Comparison of ENCODE assay signal across 1 cellular context in the genomic region with DNA sequence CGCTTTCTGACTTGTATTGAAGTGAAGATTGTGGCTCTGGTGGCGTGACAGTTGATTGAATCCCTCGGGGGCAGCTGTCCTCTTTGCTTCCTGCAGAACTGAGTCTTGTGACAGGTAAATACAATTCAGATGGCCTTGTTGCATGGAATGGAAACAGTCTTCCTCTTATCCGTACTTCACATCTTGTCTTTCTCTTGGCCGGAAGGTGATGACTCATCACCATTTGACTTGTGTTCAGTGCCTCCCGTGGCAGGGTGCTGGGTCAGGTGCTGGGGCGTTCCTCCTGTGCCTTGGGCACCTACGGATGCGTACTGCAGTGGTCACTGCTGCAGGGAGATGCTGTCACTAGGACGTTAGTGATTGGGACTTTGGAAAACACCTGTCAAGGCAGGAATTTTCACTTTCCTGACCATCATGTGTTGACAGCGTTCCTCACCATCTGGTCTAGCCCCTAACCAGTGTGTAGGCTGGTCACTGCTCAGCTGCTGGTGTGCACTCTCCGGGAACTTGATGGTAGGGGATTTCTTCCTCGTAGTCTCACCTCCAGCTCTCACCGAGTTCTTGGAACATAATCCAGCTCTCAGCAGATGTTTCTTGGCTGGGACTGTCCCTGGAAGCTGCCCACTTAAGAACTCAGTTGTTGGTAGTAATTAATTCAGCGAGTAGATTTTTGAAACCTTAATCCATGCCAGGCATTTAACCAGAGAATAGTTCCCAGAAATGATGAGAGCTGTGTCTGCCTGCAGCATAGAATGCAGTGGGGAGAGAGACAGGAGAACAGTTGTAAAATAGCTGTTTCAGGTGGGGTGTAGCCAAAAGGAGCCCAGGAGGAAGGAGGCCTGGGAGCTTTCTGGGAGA.
TF ChIP-seq lines count a peak whose summit lies in the region.

No MANE protein-coding gene starts in this region.

TF ChIP-seq in K562, 482 proteins besides CTCF, POLR2A, EP300 and RAD21 (continued from another document and continues in another):
- TF ChIP-seq, protein P1, sequence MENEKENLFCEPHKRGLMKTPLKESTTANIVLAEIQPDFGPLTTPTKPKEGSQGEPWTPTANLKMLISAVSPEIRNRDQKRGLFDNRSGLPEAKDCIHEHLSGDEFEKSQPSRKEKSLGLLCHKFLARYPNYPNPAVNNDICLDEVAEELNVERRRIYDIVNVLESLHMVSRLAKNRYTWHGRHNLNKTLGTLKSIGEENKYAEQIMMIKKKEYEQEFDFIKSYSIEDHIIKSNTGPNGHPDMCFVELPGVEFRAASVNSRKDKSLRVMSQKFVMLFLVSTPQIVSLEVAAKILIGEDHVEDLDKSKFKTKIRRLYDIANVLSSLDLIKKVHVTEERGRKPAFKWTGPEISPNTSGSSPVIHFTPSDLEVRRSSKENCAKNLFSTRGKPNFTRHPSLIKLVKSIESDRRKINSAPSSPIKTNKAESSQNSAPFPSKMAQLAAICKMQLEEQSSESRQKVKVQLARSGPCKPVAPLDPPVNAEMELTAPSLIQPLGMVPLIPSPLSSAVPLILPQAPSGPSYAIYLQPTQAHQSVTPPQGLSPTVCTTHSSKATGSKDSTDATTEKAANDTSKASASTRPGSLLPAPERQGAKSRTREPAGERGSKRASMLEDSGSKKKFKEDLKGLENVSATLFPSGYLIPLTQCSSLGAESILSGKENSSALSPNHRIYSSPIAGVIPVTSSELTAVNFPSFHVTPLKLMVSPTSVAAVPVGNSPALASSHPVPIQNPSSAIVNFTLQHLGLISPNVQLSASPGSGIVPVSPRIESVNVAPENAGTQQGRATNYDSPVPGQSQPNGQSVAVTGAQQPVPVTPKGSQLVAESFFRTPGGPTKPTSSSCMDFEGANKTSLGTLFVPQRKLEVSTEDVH (IDR thresholded peaks at IDR 0.05; ENCODE audit: low read depth, partially characterized antibody), result peak; percentile 66
- peak; percentile 92 for TF ChIP-seq RNF2 (IDR thresholded peaks at IDR 0.05)
- TF ChIP-seq, protein P2, sequence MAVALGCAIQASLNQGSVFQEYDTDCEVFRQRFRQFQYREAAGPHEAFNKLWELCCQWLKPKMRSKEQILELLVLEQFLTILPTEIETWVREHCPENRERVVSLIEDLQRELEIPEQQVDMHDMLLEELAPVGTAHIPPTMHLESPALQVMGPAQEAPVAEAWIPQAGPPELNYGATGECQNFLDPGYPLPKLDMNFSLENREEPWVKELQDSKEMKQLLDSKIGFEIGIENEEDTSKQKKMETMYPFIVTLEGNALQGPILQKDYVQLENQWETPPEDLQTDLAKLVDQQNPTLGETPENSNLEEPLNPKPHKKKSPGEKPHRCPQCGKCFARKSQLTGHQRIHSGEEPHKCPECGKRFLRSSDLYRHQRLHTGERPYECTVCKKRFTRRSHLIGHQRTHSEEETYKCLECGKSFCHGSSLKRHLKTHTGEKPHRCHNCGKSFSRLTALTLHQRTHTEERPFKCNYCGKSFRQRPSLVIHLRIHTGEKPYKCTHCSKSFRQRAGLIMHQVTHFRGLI (CRISPR knock-in tag; IDR thresholded peaks at IDR 0.05), result no peak
- no peak for TF ChIP-seq SRSF1 (IDR thresholded peaks at IDR 0.05; ENCODE audit: low read depth, low read length)
- TF ChIP-seq, protein P3, sequence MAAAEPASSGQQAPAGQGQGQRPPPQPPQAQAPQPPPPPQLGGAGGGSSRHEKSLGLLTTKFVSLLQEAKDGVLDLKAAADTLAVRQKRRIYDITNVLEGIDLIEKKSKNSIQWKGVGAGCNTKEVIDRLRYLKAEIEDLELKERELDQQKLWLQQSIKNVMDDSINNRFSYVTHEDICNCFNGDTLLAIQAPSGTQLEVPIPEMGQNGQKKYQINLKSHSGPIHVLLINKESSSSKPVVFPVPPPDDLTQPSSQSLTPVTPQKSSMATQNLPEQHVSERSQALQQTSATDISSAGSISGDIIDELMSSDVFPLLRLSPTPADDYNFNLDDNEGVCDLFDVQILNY (CRISPR knock-in tag; IDR thresholded peaks at IDR 0.05), result no peak
- TF ChIP-seq DIDO1 (tag; IDR thresholded peaks at IDR 0.05; ENCODE audit: low read depth), result no peak
- no peak for TF ChIP-seq SREBF1 (IDR thresholded peaks at IDR 0.05; ENCODE audit: borderline replicate concordance, low read depth, low read length)
- no peak for TF ChIP-seq NR2C1 (IDR thresholded peaks at IDR 0.05)
- TF ChIP-seq NR2C1 (tag; IDR thresholded peaks at IDR 0.05), result peak; percentile 32; the same call in 1 of the 2 replicates
- TF ChIP-seq NONO (IDR thresholded peaks at IDR 0.05; ENCODE audit: low read depth in 2 of 2, low read length in 1 of 2), result no peak
- peak; percentile 65 for TF ChIP-seq SP1 (CRISPR knock-in tag; IDR thresholded peaks at IDR 0.05)
- TF ChIP-seq, protein P4, sequence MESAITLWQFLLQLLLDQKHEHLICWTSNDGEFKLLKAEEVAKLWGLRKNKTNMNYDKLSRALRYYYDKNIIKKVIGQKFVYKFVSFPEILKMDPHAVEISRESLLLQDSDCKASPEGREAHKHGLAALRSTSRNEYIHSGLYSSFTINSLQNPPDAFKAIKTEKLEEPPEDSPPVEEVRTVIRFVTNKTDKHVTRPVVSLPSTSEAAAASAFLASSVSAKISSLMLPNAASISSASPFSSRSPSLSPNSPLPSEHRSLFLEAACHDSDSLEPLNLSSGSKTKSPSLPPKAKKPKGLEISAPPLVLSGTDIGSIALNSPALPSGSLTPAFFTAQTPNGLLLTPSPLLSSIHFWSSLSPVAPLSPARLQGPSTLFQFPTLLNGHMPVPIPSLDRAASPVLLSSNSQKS (CRISPR knock-in tag; IDR thresholded peaks at IDR 0.05), result no peak
- TF ChIP-seq SRSF3 (IDR thresholded peaks at IDR 0.05; ENCODE audit: insufficient read depth, low read length), result no peak
- TF ChIP-seq CHCHD3 (CRISPR knock-in tag; IDR thresholded peaks at IDR 0.05), result no peak
- TF ChIP-seq TEAD2 (tag; IDR thresholded peaks at IDR 0.05), result no peak
- TF ChIP-seq CBX1 (IDR thresholded peaks at IDR 0.05; ENCODE audit: low read depth), result no peak
- TF ChIP-seq CBFA2T2 (conservative IDR thresholded peaks at IDR 0.05), result peak; percentile 91
- no peak for TF ChIP-seq ZNF445 (CRISPR knock-in tag; IDR thresholded peaks at IDR 0.05; ENCODE audit: low read depth)
- no peak; the same call in 1 of the 2 replicates for TF ChIP-seq MIER1 (IDR thresholded peaks at IDR 0.05; ENCODE audit: low read depth)
- TF ChIP-seq ZNF232 (CRISPR knock-in tag; IDR thresholded peaks at IDR 0.05), result no peak
- TF ChIP-seq ZNF717 (CRISPR knock-in tag; IDR thresholded peaks at IDR 0.05), result no peak
- TF ChIP-seq, protein P5, sequence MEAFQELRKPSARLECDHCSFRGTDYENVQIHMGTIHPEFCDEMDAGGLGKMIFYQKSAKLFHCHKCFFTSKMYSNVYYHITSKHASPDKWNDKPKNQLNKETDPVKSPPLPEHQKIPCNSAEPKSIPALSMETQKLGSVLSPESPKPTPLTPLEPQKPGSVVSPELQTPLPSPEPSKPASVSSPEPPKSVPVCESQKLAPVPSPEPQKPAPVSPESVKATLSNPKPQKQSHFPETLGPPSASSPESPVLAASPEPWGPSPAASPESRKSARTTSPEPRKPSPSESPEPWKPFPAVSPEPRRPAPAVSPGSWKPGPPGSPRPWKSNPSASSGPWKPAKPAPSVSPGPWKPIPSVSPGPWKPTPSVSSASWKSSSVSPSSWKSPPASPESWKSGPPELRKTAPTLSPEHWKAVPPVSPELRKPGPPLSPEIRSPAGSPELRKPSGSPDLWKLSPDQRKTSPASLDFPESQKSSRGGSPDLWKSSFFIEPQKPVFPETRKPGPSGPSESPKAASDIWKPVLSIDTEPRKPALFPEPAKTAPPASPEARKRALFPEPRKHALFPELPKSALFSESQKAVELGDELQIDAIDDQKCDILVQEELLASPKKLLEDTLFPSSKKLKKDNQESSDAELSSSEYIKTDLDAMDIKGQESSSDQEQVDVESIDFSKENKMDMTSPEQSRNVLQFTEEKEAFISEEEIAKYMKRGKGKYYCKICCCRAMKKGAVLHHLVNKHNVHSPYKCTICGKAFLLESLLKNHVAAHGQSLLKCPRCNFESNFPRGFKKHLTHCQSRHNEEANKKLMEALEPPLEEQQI (IDR thresholded peaks at IDR 0.05), result no peak
- TF ChIP-seq ZNF589 (CRISPR knock-in tag; IDR thresholded peaks at IDR 0.05; ENCODE audit: low read depth), result peak; percentile 80; the same call in 1 of the 2 replicates
- peak; percentile 90 for TF ChIP-seq MTA3 (IDR thresholded peaks at IDR 0.05; ENCODE audit: borderline replicate concordance)
- TF ChIP-seq ERF (CRISPR knock-in tag; IDR thresholded peaks at IDR 0.05), result no peak
- TF ChIP-seq, protein P6, sequence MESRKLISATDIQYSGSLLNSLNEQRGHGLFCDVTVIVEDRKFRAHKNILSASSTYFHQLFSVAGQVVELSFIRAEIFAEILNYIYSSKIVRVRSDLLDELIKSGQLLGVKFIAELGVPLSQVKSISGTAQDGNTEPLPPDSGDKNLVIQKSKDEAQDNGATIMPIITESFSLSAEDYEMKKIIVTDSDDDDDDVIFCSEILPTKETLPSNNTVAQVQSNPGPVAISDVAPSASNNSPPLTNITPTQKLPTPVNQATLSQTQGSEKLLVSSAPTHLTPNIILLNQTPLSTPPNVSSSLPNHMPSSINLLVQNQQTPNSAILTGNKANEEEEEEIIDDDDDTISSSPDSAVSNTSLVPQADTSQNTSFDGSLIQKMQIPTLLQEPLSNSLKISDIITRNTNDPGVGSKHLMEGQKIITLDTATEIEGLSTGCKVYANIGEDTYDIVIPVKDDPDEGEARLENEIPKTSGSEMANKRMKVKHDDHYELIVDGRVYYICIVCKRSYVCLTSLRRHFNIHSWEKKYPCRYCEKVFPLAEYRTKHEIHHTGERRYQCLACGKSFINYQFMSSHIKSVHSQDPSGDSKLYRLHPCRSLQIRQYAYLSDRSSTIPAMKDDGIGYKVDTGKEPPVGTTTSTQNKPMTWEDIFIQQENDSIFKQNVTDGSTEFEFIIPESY (CRISPR knock-in tag; IDR thresholded peaks at IDR 0.05), result no peak
- TF ChIP-seq XRCC3 (IDR thresholded peaks at IDR 0.05), result no peak
- no peak for TF ChIP-seq ELF1 (tag; IDR thresholded peaks at IDR 0.05)
- no peak for TF ChIP-seq MCM5 (IDR thresholded peaks at IDR 0.05; ENCODE audit: low read depth)
- TF ChIP-seq, protein P7, sequence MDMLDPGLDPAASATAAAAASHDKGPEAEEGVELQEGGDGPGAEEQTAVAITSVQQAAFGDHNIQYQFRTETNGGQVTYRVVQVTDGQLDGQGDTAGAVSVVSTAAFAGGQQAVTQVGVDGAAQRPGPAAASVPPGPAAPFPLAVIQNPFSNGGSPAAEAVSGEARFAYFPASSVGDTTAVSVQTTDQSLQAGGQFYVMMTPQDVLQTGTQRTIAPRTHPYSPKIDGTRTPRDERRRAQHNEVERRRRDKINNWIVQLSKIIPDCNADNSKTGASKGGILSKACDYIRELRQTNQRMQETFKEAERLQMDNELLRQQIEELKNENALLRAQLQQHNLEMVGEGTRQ (CRISPR knock-in tag; IDR thresholded peaks at IDR 0.05), result peak; percentile 66
- TF ChIP-seq ZKSCAN3 (CRISPR knock-in tag; IDR thresholded peaks at IDR 0.05), result no peak
- no peak for TF ChIP-seq HNRNPL (IDR thresholded peaks at IDR 0.05; ENCODE audit: low read depth, low read length)
- TF ChIP-seq SMARCA5 (IDR thresholded peaks at IDR 0.05), result no peak; the same call in 1 of the 2 replicates
- TF ChIP-seq KAT7 (CRISPR knock-in tag; IDR thresholded peaks at IDR 0.05; ENCODE audit: borderline replicate concordance), result no peak
- TF ChIP-seq CCNT2 (IDR thresholded peaks at IDR 0.05; ENCODE audit: borderline replicate concordance, extremely low read depth, insufficient read length, low read depth, low read length), result peak; percentile 86
- no peak for TF ChIP-seq SMAD3 (CRISPR knock-in tag; conservative IDR thresholded peaks at IDR 0.05)
- no peak for TF ChIP-seq MCM7 (IDR thresholded peaks at IDR 0.05)
- TF ChIP-seq, protein P8, sequence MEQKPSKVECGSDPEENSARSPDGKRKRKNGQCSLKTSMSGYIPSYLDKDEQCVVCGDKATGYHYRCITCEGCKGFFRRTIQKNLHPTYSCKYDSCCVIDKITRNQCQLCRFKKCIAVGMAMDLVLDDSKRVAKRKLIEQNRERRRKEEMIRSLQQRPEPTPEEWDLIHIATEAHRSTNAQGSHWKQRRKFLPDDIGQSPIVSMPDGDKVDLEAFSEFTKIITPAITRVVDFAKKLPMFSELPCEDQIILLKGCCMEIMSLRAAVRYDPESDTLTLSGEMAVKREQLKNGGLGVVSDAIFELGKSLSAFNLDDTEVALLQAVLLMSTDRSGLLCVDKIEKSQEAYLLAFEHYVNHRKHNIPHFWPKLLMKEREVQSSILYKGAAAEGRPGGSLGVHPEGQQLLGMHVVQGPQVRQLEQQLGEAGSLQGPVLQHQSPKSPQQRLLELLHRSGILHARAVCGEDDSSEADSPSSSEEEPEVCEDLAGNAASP (IDR thresholded peaks at IDR 0.05), result no peak
